In genomic region chr4:173014836-173015235, GRCh38 we compare ENCODE assay signal across 17 cellular contexts.
DNase-seq lines count a peak whose midpoint lies in the region; ATAC-seq, FAIRE-seq and TF ChIP-seq lines count a peak whose summit lies in the region.
"Had no signal": no experiment of that assay in that cellular context is flagged by ENCODE, and none has a peak within 500 bp of the region (broad histone marks: within the 10 kb centered on the region; RNA-seq: fewer than 3 reads in every experiment).

No MANE protein-coding gene starts in this region.

- intact Hi-C loops in K562 (cut with micrococcal nuclease), result loop anchor here (5.0 kb wide), 1 partner anchor 477 kb away; no protein-coding TSS in a partner anchor

- WGBS in K562 (ENCODE audit: insufficient coverage, low coverage, missing lambda C conversion rate), result 60% methylated on average over 4 of the region's 4 CpGs
- no CpG with 5 or more reads among the region's 4 CpGs for WGBS in mesendoderm (ENCODE audit: extremely low coverage, insufficient coverage, low lambda C conversion rate)

- H3K4me2 ChIP-seq in K562 (ENCODE audit: insufficient read depth, low read length) (no peak overlapping the region), mesendoderm (ENCODE audit: low read length) (no peak overlapping the region)

- H2BK120ac ChIP-seq in mesendoderm (ENCODE audit: low read depth, low read length), result no peak overlapping the region

- H3K9me1 ChIP-seq in K562 (ENCODE audit: control insufficient read depth, insufficient read depth, low read length), result no peaks in the 10 kb centered on the region

- POLR2A ChIA-PET in HEK293 (lab: Yijun Ruan, JAX) (interaction anchor here (1.2 kb wide), 1 partner anchor 320 kb away, joined by 3 read pairs; the partner anchor contains the start of gene HMGB2), K562 (lab: Yijun Ruan, JAX) (no interaction called here), HEK293T (lab: Yijun Ruan, JAX) (no interaction called here)

- CTCF ChIA-PET in HEK293 (lab: Yijun Ruan, JAX) (interaction anchor here (1.3 to 2.1 kb wide), 2 partner anchors 77 to 156 kb away, joined by 4 to 6 read pairs; no protein-coding TSS in a partner anchor), K562 (lab: Yijun Ruan, JAX; ENCODE audit: low intra/inter-chr PET ratio) (interaction anchor here (0.5 to 3.4 kb wide), 3 partner anchors 123 to 402 kb away, joined by 4 to 19 read pairs (median 14); no protein-coding TSS in a partner anchor), HEK293T (lab: Yijun Ruan, JAX) (interaction anchor here (1.7 to 3.5 kb wide), 2 partner anchors 239 to 286 kb away, joined by 7 to 37 read pairs; no protein-coding TSS in a partner anchor)

- BruUV-seq in K562 (replicated peaks; lab: Mats Ljungman, UMichigan), result no TSS peak

- no peak overlapping the region for H3K56ac ChIP-seq in mesendoderm (ENCODE audit: low read length)

- no peaks in the 10 kb centered on the region for H4K20me1 ChIP-seq in K562 (replicated peaks; ENCODE audit: control insufficient read depth, insufficient read depth, low read length)

- no peak for TF ChIP-seq RAD21 in K562 (CRISPR knock-in tag; conservative IDR thresholded peaks at IDR 0.05 in 1 of 2, IDR thresholded peaks at IDR 0.05 in 1 of 2)

- H3K79me2 ChIP-seq in K562 (ENCODE audit: control insufficient read depth, insufficient read depth, low read length), result no peaks in the 10 kb centered on the region
- no peaks in the 10 kb centered on the region for H3K79me2 ChIP-seq in mesendoderm (ENCODE audit: control insufficient read depth, insufficient read depth, low read length)

- ATAC-seq in K562 (no peak), GM21515 (IDR thresholded peaks at IDR 0.05; ENCODE audit: unreplicated experiment) (no peak)

- H4K8ac ChIP-seq in mesendoderm (ENCODE audit: low read depth, low read length), result no peak overlapping the region

- H2BK5ac ChIP-seq in mesendoderm (ENCODE audit: low read length), result no peak overlapping the region

- no peak overlapping the region for H3K4me3 ChIP-seq in HEK293 (ENCODE audit: low read depth, low read length)
- no peak overlapping the region for H3K4me3 ChIP-seq in K562
- H3K4me3 ChIP-seq in mesendoderm (ENCODE audit: low read length), result no peak overlapping the region
- H3K4me3 ChIP-seq: HAP-1 had no signal

- H2AFZ ChIP-seq in K562 (ENCODE audit: low read depth, low read length), result no peak overlapping the region

- no peak overlapping the region for H2BK15ac ChIP-seq in mesendoderm (replicated peaks; ENCODE audit: low read depth)

- H4K5ac ChIP-seq in mesendoderm (ENCODE audit: low read length), result no peak overlapping the region

- no peak overlapping the region for H3K4ac ChIP-seq in mesendoderm (ENCODE audit: low read depth, low read length)

- TF ChIP-seq CTCF in 22Rv1 (IDR thresholded peaks at IDR 0.05) (no peak), HEK293 (tag by site-specific recombination; IDR thresholded peaks at IDR 0.05) (no peak), K562 (IDR thresholded peaks at IDR 0.05 in 2 of 3, conservative IDR thresholded peaks at IDR 0.05 in 1 of 3; ENCODE audit: insufficient read depth in 2 of 3, low read depth in 1 of 3, low read length in 3 of 3) (no peak)

- no peak overlapping the region for H3K18ac ChIP-seq in mesendoderm (ENCODE audit: low read length)

- H3K9ac ChIP-seq in K562 (ENCODE audit: insufficient read depth in 1 of 2, low read depth in 2 of 2, low read length in 2 of 2), result no peak overlapping the region
- H3K9ac ChIP-seq in mesendoderm (ENCODE audit: low read length), result no peak overlapping the region

- no peak overlapping the region for H2AK5ac ChIP-seq in mesendoderm (ENCODE audit: low read length)

- H3K9me3 ChIP-seq in HEK293 (ENCODE audit: control insufficient read depth, insufficient read depth, low read depth, low read length), result no peaks in the 10 kb centered on the region
- no peaks in the 10 kb centered on the region for H3K9me3 ChIP-seq in K562 (replicated peaks; ENCODE audit: control insufficient read depth, insufficient read depth, low read depth, low read length)
- H3K9me3 ChIP-seq: HAP-1 had no signal

- no peaks in the 10 kb centered on the region; a peak in 1 of 5 replicates for H3K27me3 ChIP-seq in K562 (ENCODE audit: control insufficient read depth in 2 of 2, insufficient read depth in 2 of 2, low read length in 2 of 2)
- no peaks in the 10 kb centered on the region for H3K27me3 ChIP-seq in mesendoderm (ENCODE audit: insufficient read depth, low read length, poor library complexity)

- H3K79me1 ChIP-seq in mesendoderm (ENCODE audit: low read length), result no peaks in the 10 kb centered on the region

- FAIRE-seq in K562 (lab: Jason Lieb, UNC) (peak; percentile 57), urothelium cell line (lab: Jason Lieb, UNC) (no peak)
- FAIRE-seq: GM12892 had no signal

- in situ Hi-C loops in K562 (cut with MboI), result loop anchor here (5.0 kb wide), 2 partner anchors 242 to 402 kb away; no protein-coding TSS in a partner anchor

- H3K36me3 ChIP-seq in HEK293 (ENCODE audit: control insufficient read depth in 2 of 2, insufficient read depth in 1 of 2, low read length in 2 of 2) (no peaks in the 10 kb centered on the region), K562 (ENCODE audit: control insufficient read depth, insufficient read depth, low read length) (no peaks in the 10 kb centered on the region), mesendoderm (ENCODE audit: control insufficient read depth, insufficient read depth, low read length) (no peaks in the 10 kb centered on the region)
- H3K36me3 ChIP-seq: HAP-1 had no signal

- no peak for TF ChIP-seq POLR2A in K562 (conservative IDR thresholded peaks at IDR 0.05)

- no peak for TF ChIP-seq EP300 in K562 (IDR thresholded peaks at IDR 0.05; ENCODE audit: low read length)

- DNase-seq in K562 (ENCODE audit: extremely low read depth in 1 of 4, low spot score in 3 of 4), result no peak
- DNase-seq in mesendoderm, result peak; percentile 81
- DNase-seq in hepatic stellate cell (ENCODE audit: low spot score), result no peak
- DNase-seq in HEK293T (ENCODE audit: extremely low spot score), result no peak
- DNase-seq in urothelium cell line (ENCODE audit: low spot score), result no peak
- DNase-seq: CD4-positive, alpha-beta T cell; NCI-H1105 treated with DMSO at 0.1 percent for 48 hours; NCI-H1694 treated with DMSO at 0.1 percent for 48 hours; NCI-H510A; NCI-H774; RPMI8226; SHP77 treated with DMSO at 0.1 percent for 48 hours had no signal

- no peaks in the 10 kb centered on the region for H3K4me1 ChIP-seq in HEK293 (ENCODE audit: control insufficient read depth, insufficient read depth, low read length)
- H3K4me1 ChIP-seq in K562 (replicated peaks in 1 of 2; ENCODE audit: control insufficient read depth in 2 of 2, insufficient read depth in 2 of 2, low read length in 2 of 2), result no peaks in the 10 kb centered on the region
- H3K4me1 ChIP-seq in mesendoderm (ENCODE audit: control insufficient read depth, low read depth, low read length), result peaks cover 2% of the 10 kb centered on the region
- H3K4me1 ChIP-seq: HAP-1 had no signal

- no peak overlapping the region for H3K23ac ChIP-seq in mesendoderm (ENCODE audit: low read length)

- H3K27ac ChIP-seq in 22Rv1 (peak overlapping the region; percentile 40), HEK293 (ENCODE audit: extremely low read depth, low read depth, low read length) (no peak overlapping the region), K562 (ENCODE audit: extremely low read depth, low read depth, low read length) (no peak overlapping the region), mesendoderm (ENCODE audit: low read depth, low read length) (no peak overlapping the region)

TF ChIP-seq in K562, 482 proteins besides CTCF, POLR2A, EP300 and RAD21 (continues in another document):
- TF ChIP-seq POLR2AphosphoS2 (IDR thresholded peaks at IDR 0.05; ENCODE audit: low read length) (no peak), HLTF (IDR thresholded peaks at IDR 0.05) (no peak), ZNF436 (CRISPR knock-in tag; IDR thresholded peaks at IDR 0.05) (no peak)

TF ChIP-seq in HEK293T, 16 proteins besides CTCF, POLR2A, EP300 and RAD21:
- no peak for TF ChIP-seq SP1 (IDR thresholded peaks at IDR 0.05)
- no peak for TF ChIP-seq LEF1 (IDR thresholded peaks at IDR 0.05; ENCODE audit: borderline replicate concordance)
- no peak for TF ChIP-seq FOXM1 (IDR thresholded peaks at IDR 0.05; ENCODE audit: borderline replicate concordance)
- TF ChIP-seq, protein P1, sequence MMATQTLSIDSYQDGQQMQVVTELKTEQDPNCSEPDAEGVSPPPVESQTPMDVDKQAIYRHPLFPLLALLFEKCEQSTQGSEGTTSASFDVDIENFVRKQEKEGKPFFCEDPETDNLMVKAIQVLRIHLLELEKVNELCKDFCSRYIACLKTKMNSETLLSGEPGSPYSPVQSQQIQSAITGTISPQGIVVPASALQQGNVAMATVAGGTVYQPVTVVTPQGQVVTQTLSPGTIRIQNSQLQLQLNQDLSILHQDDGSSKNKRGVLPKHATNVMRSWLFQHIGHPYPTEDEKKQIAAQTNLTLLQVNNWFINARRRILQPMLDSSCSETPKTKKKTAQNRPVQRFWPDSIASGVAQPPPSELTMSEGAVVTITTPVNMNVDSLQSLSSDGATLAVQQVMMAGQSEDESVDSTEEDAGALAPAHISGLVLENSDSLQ (IDR thresholded peaks at IDR 0.05), result no peak
- no peak for TF ChIP-seq HDGF (IDR thresholded peaks at IDR 0.05; ENCODE audit: borderline replicate concordance)
- no peak for TF ChIP-seq BHLHE40 (IDR thresholded peaks at IDR 0.05; ENCODE audit: borderline replicate concordance)
- no peak for TF ChIP-seq L3MBTL2 (conservative IDR thresholded peaks at IDR 0.05)
- TF ChIP-seq ARNT (IDR thresholded peaks at IDR 0.05), result no peak
- TF ChIP-seq NFRKB (IDR thresholded peaks at IDR 0.05), result no peak
- TF ChIP-seq ELF4 (IDR thresholded peaks at IDR 0.05), result no peak
- no peak for TF ChIP-seq FOXA1 (IDR thresholded peaks at IDR 0.05)
- no peak for TF ChIP-seq ZNF384 (IDR thresholded peaks at IDR 0.05)
- TF ChIP-seq TARDBP (IDR thresholded peaks at IDR 0.05), result no peak
- no peak for TF ChIP-seq FOXK2 (IDR thresholded peaks at IDR 0.05)
- no peak for TF ChIP-seq CTBP1 (IDR thresholded peaks at IDR 0.05; ENCODE audit: borderline replicate concordance)
